8 cellular contexts compared by ENCODE assay signal in genomic region chr6:109794201-109794926, GRCh38.
DNase-seq lines count a peak whose midpoint lies in the region; ATAC-seq, FAIRE-seq and TF ChIP-seq lines count a peak whose summit lies in the region.

No MANE protein-coding gene starts in this region.

- no TSS peak for BruUV-seq in K562 (replicated peaks; lab: Mats Ljungman, UMichigan)

- ATAC-seq in HG02938 (IDR thresholded peaks at IDR 0.05; ENCODE audit: unreplicated experiment) (peak; percentile 43), K562 (no peak), HG03196 (IDR thresholded peaks at IDR 0.05; ENCODE audit: unreplicated experiment) (no peak)

- no peak for TF ChIP-seq RAD21 in K562 (CRISPR knock-in tag; conservative IDR thresholded peaks at IDR 0.05 in 1 of 2, IDR thresholded peaks at IDR 0.05 in 1 of 2)

- intact Hi-C loops in K562 (cut with micrococcal nuclease): no loop called here

- TF ChIP-seq POLR2A in K562 (conservative IDR thresholded peaks at IDR 0.05): no peak

- no peaks in the 10 kb centered on the region for H3K9me1 ChIP-seq in K562 (ENCODE audit: control insufficient read depth, insufficient read depth, low read length)

- 13% methylated on average over 6 of the region's 6 CpGs for WGBS in K562 (ENCODE audit: insufficient coverage, low coverage, missing lambda C conversion rate)

- no peaks in the 10 kb centered on the region for H3K79me2 ChIP-seq in K562 (ENCODE audit: control insufficient read depth, insufficient read depth, low read length)

- no peaks in the 10 kb centered on the region for H3K4me1 ChIP-seq in K562 (replicated peaks in 1 of 2; ENCODE audit: control insufficient read depth in 2 of 2, insufficient read depth in 2 of 2, low read length in 2 of 2)
- peaks cover 0 to 6% of the 10 kb centered on the region in 2 donors for H3K4me1 ChIP-seq in muscle layer of duodenum (ENCODE audit: control insufficient read depth in 1 of 2, insufficient read depth in 2 of 2, low read length in 2 of 2)

- no peak overlapping the region for H3K4me2 ChIP-seq in K562 (ENCODE audit: insufficient read depth, low read length)

- no peak for TF ChIP-seq EP300 in K562 (IDR thresholded peaks at IDR 0.05; ENCODE audit: low read length)

- H3K9me3 ChIP-seq in K562 (replicated peaks; ENCODE audit: control insufficient read depth, insufficient read depth, low read depth, low read length) (no peaks in the 10 kb centered on the region), muscle layer of duodenum (ENCODE audit: control insufficient read depth in 1 of 2, low read length in 2 of 2) (no peaks in the 10 kb centered on the region)

- in situ Hi-C loops in K562 (cut with MboI): no loop called here

- TF ChIP-seq CTCF in BJ (IDR thresholded peaks at IDR 0.05; ENCODE audit: insufficient read depth, low read depth, low read length) (no peak), K562 (IDR thresholded peaks at IDR 0.05 in 2 of 3, conservative IDR thresholded peaks at IDR 0.05 in 1 of 3; ENCODE audit: insufficient read depth in 2 of 3, low read depth in 1 of 3, low read length in 3 of 3) (no peak)

- CTCF ChIA-PET in BJ (lab: Yijun Ruan, JAX) (no interaction called here), K562 (lab: Yijun Ruan, JAX; ENCODE audit: low intra/inter-chr PET ratio) (no interaction called here)

- no peak overlapping the region for H3K9ac ChIP-seq in K562 (ENCODE audit: insufficient read depth in 1 of 2, low read depth in 2 of 2, low read length in 2 of 2)

- no peaks in the 10 kb centered on the region for H4K20me1 ChIP-seq in K562 (replicated peaks; ENCODE audit: control insufficient read depth, insufficient read depth, low read length)

- H3K27ac ChIP-seq in K562 (ENCODE audit: extremely low read depth, low read depth, low read length) (no peak overlapping the region), muscle layer of duodenum (ENCODE audit: low read length) (peak overlapping the region; percentile 59)

- POLR2A ChIA-PET in BJ (lab: Charles Lee) (no interaction called here), K562 (lab: Yijun Ruan, JAX) (interaction anchor here (1.3 kb wide), 1 partner anchor 9 kb away, joined by 4 read pairs; no protein-coding TSS in a partner anchor)

- DNase-seq in BJ (ENCODE audit: low read depth) (peak; percentile 56), K562 (ENCODE audit: extremely low read depth in 1 of 4, low spot score in 3 of 4) (no peak), NCI-H2107 (lab: John Stamatoyannopoulos, UW) (no peak), NCI-H446 treated with DMSO at 0.1 percent for 48 hours (lab: John Stamatoyannopoulos, UW) (no peak), iPS-NIHi11 (ENCODE audit: low spot score) (no peak)

- no peaks in the 10 kb centered on the region for H3K27me3 ChIP-seq in BJ (ENCODE audit: control insufficient read depth, insufficient read depth, low read length)
- peaks cover 0 to 13% of the 10 kb centered on the region in 2 experiments; a peak in 2 of 5 replicates for H3K27me3 ChIP-seq in K562 (ENCODE audit: control insufficient read depth in 2 of 2, insufficient read depth in 2 of 2, low read length in 2 of 2)
- H3K27me3 ChIP-seq in muscle layer of duodenum (ENCODE audit: low read depth, low read length): no peaks in the 10 kb centered on the region

- H2AFZ ChIP-seq in K562 (ENCODE audit: low read depth, low read length): peak overlapping the region; percentile 43; the same call in 1 of the 2 replicates

- H3K36me3 ChIP-seq in BJ (ENCODE audit: control insufficient read depth, insufficient read depth, low read length) (no peaks in the 10 kb centered on the region), K562 (ENCODE audit: control insufficient read depth, insufficient read depth, low read length) (no peaks in the 10 kb centered on the region), muscle layer of duodenum (ENCODE audit: control insufficient read depth in 1 of 2, insufficient read depth in 2 of 2, low read length in 2 of 2) (peaks cover 0 to 26% of the 10 kb centered on the region in 2 donors)

- FAIRE-seq in K562 (lab: Jason Lieb, UNC): no peak

- H3K4me3 ChIP-seq in BJ (ENCODE audit: low read depth, low read length) (no peak overlapping the region), K562 (no peak overlapping the region), muscle layer of duodenum (ENCODE audit: low read depth in 1 of 2, low read length in 2 of 2) (no peak overlapping the region)

TF ChIP-seq in K562, 482 proteins besides CTCF, POLR2A, EP300 and RAD21 (continues in another document):
- TF ChIP-seq PHF8 (IDR thresholded peaks at IDR 0.05; ENCODE audit: borderline replicate concordance, low read length) (no peak), NBN (IDR thresholded peaks at IDR 0.05; ENCODE audit: low read depth) (no peak), TCF15 (CRISPR knock-in tag; IDR thresholded peaks at IDR 0.05) (no peak), CREB3L1 (IDR thresholded peaks at IDR 0.05; ENCODE audit: borderline replicate concordance, low read depth) (no peak), RERE (CRISPR knock-in tag; IDR thresholded peaks at IDR 0.05; ENCODE audit: borderline replicate concordance) (no peak), BMI1 (IDR thresholded peaks at IDR 0.05; ENCODE audit: low read length) (no peak), GTF2B (IDR thresholded peaks at IDR 0.05; ENCODE audit: extremely low read depth, insufficient read length) (no peak), TEAD4 (IDR thresholded peaks at IDR 0.05; ENCODE audit: low read length) (no peak), TEAD4 (CRISPR knock-in tag; IDR thresholded peaks at IDR 0.05; ENCODE audit: borderline replicate concordance) (no peak), RBM17 (IDR thresholded peaks at IDR 0.05; ENCODE audit: borderline replicate concordance, low read depth, low read length) (no peak), ZFX (CRISPR knock-in tag; IDR thresholded peaks at IDR 0.05) (no peak), FOXK1 (CRISPR knock-in tag; IDR thresholded peaks at IDR 0.05; ENCODE audit: borderline replicate concordance) (no peak), MBD2 (IDR thresholded peaks at IDR 0.05; ENCODE audit: borderline replicate concordance, low read depth) (no peak), E2F3 (CRISPR knock-in tag; IDR thresholded peaks at IDR 0.05) (no peak), CREBBP (IDR thresholded peaks at IDR 0.05; ENCODE audit: low read depth, low read length) (no peak), CBX1 (IDR thresholded peaks at IDR 0.05; ENCODE audit: low read depth) (no peak), ZKSCAN3 (CRISPR knock-in tag; IDR thresholded peaks at IDR 0.05) (no peak)
